ENCODE assay signal across 16 cellular contexts in genomic region chr5:78544531-78545200, GRCh38.
DNase-seq lines count a peak whose midpoint lies in the region; ATAC-seq and FAIRE-seq lines count a peak whose summit lies in the region.
"Had no signal": no experiment of that assay in that cellular context is flagged by ENCODE, and none has a peak within 500 bp of the region (broad histone marks: within the 10 kb centered on the region; RNA-seq: fewer than 3 reads in every experiment).

No MANE protein-coding gene starts in this region.

- DNase-seq in RCC 7860 (ENCODE audit: low spot score) (peak; percentile 60), fibroblast of gingiva (ENCODE audit: low read depth) (peak; percentile 29), skeletal muscle cell (ENCODE audit: low read depth) (peak; percentile 76), AG08396 (ENCODE audit: low spot score) (no peak), posterior vena cava (ENCODE audit: low spot score) (no peak)
- DNase-seq: activated CD4-positive, alpha-beta T cell treated with anti-CD3 and anti-CD28 coated beads, Interleukin-2, amount 50 U/mL, for 4 hours; MM.1S; naive thymus-derived CD4-positive, alpha-beta T cell; NCI-H748 treated with DMSO at 0.1 percent for 48 hours; stimulated activated CD4-positive, alpha-beta T cell treated with anti-CD3 and anti-CD28 coated beads, Interleukin-2, amount 100 ng/mL, for 24 hours had no signal

- intact Hi-C loops in posterior vena cava (cut with DNase I): loop anchor here in 1 of 2 donors (10.0 kb wide), 1 partner anchor 50 kb away; no protein-coding TSS in a partner anchor

- FAIRE-seq in RCC 7860 (lab: Jason Lieb, UNC): peak; percentile 54
- FAIRE-seq: D721Med, H1 had no signal

- ATAC-seq in GM18502 (IDR thresholded peaks at IDR 0.05; ENCODE audit: poor library complexity, unreplicated experiment) (peak; percentile 67), HG03280 (IDR thresholded peaks at IDR 0.05; ENCODE audit: unreplicated experiment) (no peak), HG02981 (IDR thresholded peaks at IDR 0.05; ENCODE audit: unreplicated experiment) (no peak)
- ATAC-seq: activated naive CD4-positive, alpha-beta T cell treated with anti-CD3 and anti-CD28 coated beads, Interleukin-2, amount 50 U/mL, for 72 hours; naive thymus-derived CD4-positive, alpha-beta T cell had no signal

- no peak overlapping the region for H3K4me3 ChIP-seq in skeletal muscle cell (ENCODE audit: low read depth, low read length)

Comparison
In these comparisons a context has a peak if more than half of its experiments do, and no peak if none do; other contexts are left out.
1. DNase-seq: peak in RCC 7860 (single experiment), fibroblast of gingiva (single experiment) and skeletal muscle cell (single experiment); none in AG08396 (single experiment) and posterior vena cava (single experiment).